14 cellular contexts compared by ENCODE assay signal in genomic region chr21:38460171-38460742, GRCh38. TPM values are rescaled to one million over a fixed set of nuclear protein-coding genes. Genes with fewer than 3 reads are reported as not detected.
DNase-seq lines count a peak whose midpoint lies in the region; ATAC-seq and TF ChIP-seq lines count a peak whose summit lies in the region.
"Had no signal": no experiment of that assay in that cellular context is flagged by ENCODE, and none has a peak within 500 bp of the region (broad histone marks: within the 10 kb centered on the region; RNA-seq: fewer than 3 reads in every experiment).

No MANE protein-coding gene starts in this region.

- H3K4me1 ChIP-seq in heart right ventricle (peaks cover 0 to 63% (median 23%) of the 10 kb centered on the region in 9 donors), tibial nerve (peaks cover 0 to 13% (median 3%) of the 10 kb centered on the region in 4 donors)

- H3K27me3 ChIP-seq in heart right ventricle, result no peaks in the 10 kb centered on the region
- H3K27me3 ChIP-seq in tibial nerve, result no peaks in the 10 kb centered on the region

- TF ChIP-seq CTCF in heart right ventricle (IDR thresholded peaks at IDR 0.05) (no peak), coronary artery (IDR thresholded peaks at IDR 0.05) (no peak), tibial nerve (IDR thresholded peaks at IDR 0.05) (no peak), foreskin fibroblast (IDR thresholded peaks at IDR 0.05; ENCODE audit: low read depth, low read length) (no peak)

- H3K36me3 ChIP-seq in heart right ventricle (no peaks in the 10 kb centered on the region), tibial nerve (no peaks in the 10 kb centered on the region)

- peak; percentile 45 to 84 (median 72) for ATAC-seq in heart right ventricle
- ATAC-seq in GM21737 (IDR thresholded peaks at IDR 0.05; ENCODE audit: unreplicated experiment), result no peak
- ATAC-seq: K562 had no signal

- DNase-seq in heart right ventricle, result peak in 1 of 2 donors; percentile 56
- DNase-seq in cardiac septum (ENCODE audit: low spot score), result no peak
- no peak for DNase-seq in coronary artery (ENCODE audit: low spot score)
- peak; percentile 85 to 92 for DNase-seq in lung microvascular endothelial cell (ENCODE audit: low read depth in 2 of 2)
- no peak for DNase-seq in tibial nerve (ENCODE audit: low spot score in 2 of 2)
- DNase-seq in foreskin fibroblast, result no peak
- no peak for DNase-seq in mucosa of gallbladder (ENCODE audit: low spot score)
- DNase-seq: cortex of kidney; DMS79; RPMI8226; stimulated activated CD8-positive, alpha-beta memory T cell treated with anti-CD3 and anti-CD28 coated beads, Interleukin-4, amount 100 ng/mL, for 48 hours had no signal

- H3K4me3 ChIP-seq in heart right ventricle (no peak overlapping the region), coronary artery (no peak overlapping the region), tibial nerve (no peak overlapping the region), foreskin fibroblast (ENCODE audit: low read depth in 1 of 2, low read length in 2 of 2) (no peak overlapping the region)
- H3K4me3 ChIP-seq: K562 had no signal

- 63 to 64% methylated on average over 6 of the region's 6 CpGs for WGBS in heart right ventricle, 2 donors
- 41 to 51% methylated on average over 6 of the region's 6 CpGs for WGBS in tibial nerve, 2 donors

- H3K9me3 ChIP-seq in heart right ventricle (no peaks in the 10 kb centered on the region), tibial nerve (no peaks in the 10 kb centered on the region)

- no peak for TF ChIP-seq EP300 in tibial nerve (IDR thresholded peaks at IDR 0.05)

- H3K27ac ChIP-seq in heart right ventricle (peak overlapping the region; percentile 35 to 85 (median 68)), coronary artery (peak overlapping the region; percentile 59 to 83), tibial nerve (peak overlapping the region in 2 of 4 donors; percentile 12 to 62)

- intact Hi-C loops in heart right ventricle (cut with DNase I) (loop anchor here in 2 of 10 donors (5.0 kb wide), 2 partner anchors 37 to 337 kb away; partner anchors contain the start of gene ERG (in 1 of the 2)), cardiac septum (cut with DNase I) (no loop called here)

- no peak for TF ChIP-seq POLR2A in tibial nerve (IDR thresholded peaks at IDR 0.05)

RNA-seq across cellular contexts. Expression of gene ERG, which starts 38.0 kb away (rescaled TPM):
- total RNA-seq in heart right ventricle, result 10 to 100 TPM; 10.7 to 30.5 (median 16.5) TPM
- polyA plus RNA-seq in heart right ventricle, result 10 to 100 TPM in 1 of 2 donors, 1 to 10 TPM in 1; 9.5 to 10.2 TPM
- 15.5 TPM for total RNA-seq in cardiac septum
- total RNA-seq in lung microvascular endothelial cell, result 39.7 and 50.8 TPM in 2 replicates
- 10 to 100 TPM in 3 of 4 donors, 1 to 10 TPM in 1; 5.9 to 20.4 (median 17.6) TPM for total RNA-seq in tibial nerve
- 10.0 TPM for total RNA-seq in mucosa of gallbladder
- total RNA-seq: A673, K562 had no signal

Comparison
In these comparisons a context has a peak if more than half of its experiments do, and no peak if none do; other contexts are left out.
1. DNase-seq: peak in lung microvascular endothelial cell (2 of 2); none in cardiac septum (single experiment), coronary artery (single experiment), tibial nerve (0 of 2), foreskin fibroblast (0 of 2) and mucosa of gallbladder (single experiment).